ENCODE assay signal across 17 cellular contexts in the genomic region with DNA sequence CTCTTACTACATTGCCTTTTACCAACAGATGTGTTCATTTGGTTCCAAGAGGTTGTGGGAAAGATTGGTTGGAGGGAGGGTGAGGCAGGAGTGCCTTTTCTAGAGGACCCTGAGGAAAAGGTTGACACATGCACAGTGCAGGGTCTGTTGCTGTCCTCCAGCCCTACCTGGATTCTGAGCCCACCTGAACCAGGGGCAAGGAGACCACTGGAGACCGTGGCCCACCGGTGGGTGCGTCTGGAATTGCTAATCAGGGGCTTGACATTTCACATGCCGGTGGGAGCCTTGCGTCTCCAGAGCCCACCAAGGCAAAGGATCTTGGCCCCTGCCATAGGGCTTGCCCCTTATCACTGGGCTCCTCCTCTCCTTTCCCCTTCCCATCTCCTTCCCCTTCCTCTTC.
DNase-seq lines count a peak whose midpoint lies in the region; ATAC-seq and TF ChIP-seq lines count a peak whose summit lies in the region.
"Had no signal": no experiment of that assay in that cellular context is flagged by ENCODE, and none has a peak within 500 bp of the region (broad histone marks: within the 10 kb centered on the region; RNA-seq: fewer than 3 reads in every experiment).

No MANE protein-coding gene starts in this region.

- no peak overlapping the region for H3K4me3 Mint-ChIP-seq in dendritic cell treated with granulocyte-macrophage colony-stimulating factor and Interleukin-4, amounts not matched to agents 40 ng/mL and 50 ng/mL, for 4 days
- no peak overlapping the region for H3K4me3 Mint-ChIP-seq in stimulated activated effector memory CD8-positive, alpha-beta T cell treated with anti-CD3 and anti-CD28 coated beads, Interleukin-12 subunit alpha, Interleukin-12 subunit beta, amount 100 ng/mL, for 72 hours
- H3K4me3 Mint-ChIP-seq: B cell; CD4-positive, CD25-positive, alpha-beta regulatory T cell; CD8-positive, alpha-beta T cell had no signal

- no peak for TF ChIP-seq POLR2A in esophagus muscularis mucosa (IDR thresholded peaks at IDR 0.05; ENCODE audit: low read depth)

- H3K27me3 Mint-ChIP-seq in dendritic cell treated with granulocyte-macrophage colony-stimulating factor and Interleukin-4, amounts not matched to agents 40 ng/mL and 50 ng/mL, for 4 days, result peaks cover 11% of the 10 kb centered on the region

- H3K4me3 ChIP-seq in esophagus muscularis mucosa (no peak overlapping the region), muscle layer of colon (ENCODE audit: low read depth in 1 of 2, low read length in 2 of 2) (no peak overlapping the region)
- H3K4me3 ChIP-seq: BLaER1, GM23248 had no signal

- peaks cover 55% of the 10 kb centered on the region for H3K4me1 Mint-ChIP-seq in dendritic cell treated with granulocyte-macrophage colony-stimulating factor and Interleukin-4, amounts not matched to agents 40 ng/mL and 50 ng/mL, for 4 days (ENCODE audit: low read depth)
- H3K4me1 Mint-ChIP-seq in stimulated activated effector memory CD8-positive, alpha-beta T cell treated with anti-CD3 and anti-CD28 coated beads, Interleukin-12 subunit alpha, Interleukin-12 subunit beta, amount 100 ng/mL, for 72 hours, result peaks cover 15% of the 10 kb centered on the region

- H3K27ac ChIP-seq in esophagus muscularis mucosa (replicated peaks in 1 of 4) (no peak overlapping the region), muscle layer of colon (ENCODE audit: low read depth, low read length) (peak overlapping the region; percentile 5)
- H3K27ac ChIP-seq: BLaER1, C4-2B, GM23248 had no signal

- DNase-seq in esophagus muscularis mucosa (ENCODE audit: extremely low spot score) (peak; percentile 62), AG20443 (ENCODE audit: low spot score) (no peak), T-helper 2 cell (no peak)
- no peak for DNase-seq in stimulated activated effector memory CD8-positive, alpha-beta T cell treated with anti-CD3 and anti-CD28 coated beads, Interleukin-12 subunit alpha, Interleukin-12 subunit beta, amount 100 ng/mL, for 72 hours (ENCODE audit: low spot score in 2 of 2)
- DNase-seq: Caco-2; CD4-positive, CD25-positive, alpha-beta regulatory T cell; CD8-positive, alpha-beta T cell; DMS153; DND-41; H7; HCEC 1CT had no signal

- 91% methylated on average over 5 of the region's 5 CpGs for WGBS in esophagus muscularis mucosa

- intact Hi-C loops in dendritic cell treated with granulocyte-macrophage colony-stimulating factor and Interleukin-4, amounts not matched to agents 40 ng/mL and 50 ng/mL, for 4 days (cut with micrococcal nuclease), result no loop called here
- intact Hi-C loops in esophagus muscularis mucosa (cut with DNase I), result loop anchor here (10.0 kb wide), 1 partner anchor 327 kb away; no protein-coding TSS in a partner anchor

- H3K36me3 ChIP-seq in esophagus muscularis mucosa (no peaks in the 10 kb centered on the region), muscle layer of colon (ENCODE audit: insufficient read depth, low read length) (no peaks in the 10 kb centered on the region)
- H3K36me3 ChIP-seq: BLaER1 had no signal

- no peaks in the 10 kb centered on the region for H3K27me3 ChIP-seq in esophagus muscularis mucosa
- no peaks in the 10 kb centered on the region for H3K27me3 ChIP-seq in muscle layer of colon (ENCODE audit: control insufficient read depth in 1 of 2, insufficient read depth in 2 of 2, low read length in 2 of 2)

- H3K4me1 ChIP-seq in esophagus muscularis mucosa, result peaks cover 0 to 37% (median 24%) of the 10 kb centered on the region in 4 donors
- H3K4me1 ChIP-seq in muscle layer of colon (ENCODE audit: insufficient read depth, low read length), result peaks cover 61% of the 10 kb centered on the region

- no peaks in the 10 kb centered on the region for H3K9me3 Mint-ChIP-seq in dendritic cell treated with granulocyte-macrophage colony-stimulating factor and Interleukin-4, amounts not matched to agents 40 ng/mL and 50 ng/mL, for 4 days
- no peaks in the 10 kb centered on the region for H3K9me3 Mint-ChIP-seq in stimulated activated effector memory CD8-positive, alpha-beta T cell treated with anti-CD3 and anti-CD28 coated beads, Interleukin-12 subunit alpha, Interleukin-12 subunit beta, amount 100 ng/mL, for 72 hours
- H3K9me3 Mint-ChIP-seq: CD4-positive, CD25-positive, alpha-beta regulatory T cell; CD8-positive, alpha-beta T cell had no signal

- no peaks in the 10 kb centered on the region for H3K36me3 Mint-ChIP-seq in dendritic cell treated with granulocyte-macrophage colony-stimulating factor and Interleukin-4, amounts not matched to agents 40 ng/mL and 50 ng/mL, for 4 days (ENCODE audit: low read depth)
- H3K36me3 Mint-ChIP-seq in stimulated activated effector memory CD8-positive, alpha-beta T cell treated with anti-CD3 and anti-CD28 coated beads, Interleukin-12 subunit alpha, Interleukin-12 subunit beta, amount 100 ng/mL, for 72 hours, result no peaks in the 10 kb centered on the region
- H3K36me3 Mint-ChIP-seq: CD4-positive, CD25-positive, alpha-beta regulatory T cell; CD8-positive, alpha-beta T cell had no signal

- no peak for TF ChIP-seq CTCF in esophagus muscularis mucosa (IDR thresholded peaks at IDR 0.05)

- no peak for TF ChIP-seq EP300 in esophagus muscularis mucosa (IDR thresholded peaks at IDR 0.05)

- no peak overlapping the region for H3K9ac ChIP-seq in muscle layer of colon (ENCODE audit: low read length)
- H3K9ac ChIP-seq: BLaER1, GM23248 had no signal

- peak overlapping the region; percentile 24 for H3K27ac Mint-ChIP-seq in dendritic cell treated with granulocyte-macrophage colony-stimulating factor and Interleukin-4, amounts not matched to agents 40 ng/mL and 50 ng/mL, for 4 days
- H3K27ac Mint-ChIP-seq in stimulated activated effector memory CD8-positive, alpha-beta T cell treated with anti-CD3 and anti-CD28 coated beads, Interleukin-12 subunit alpha, Interleukin-12 subunit beta, amount 100 ng/mL, for 72 hours, result peak overlapping the region; percentile 36
- H3K27ac Mint-ChIP-seq: B cell; CD8-positive, alpha-beta T cell had no signal

- ATAC-seq in stimulated activated effector memory CD8-positive, alpha-beta T cell treated with anti-CD3 and anti-CD28 coated beads, Interleukin-12 subunit alpha, Interleukin-12 subunit beta, amount 100 ng/mL, for 72 hours, result no peak
- ATAC-seq: CD8-positive, alpha-beta T cell had no signal

- no peaks in the 10 kb centered on the region for H3K9me3 ChIP-seq in esophagus muscularis mucosa
- no peaks in the 10 kb centered on the region for H3K9me3 ChIP-seq in muscle layer of colon (ENCODE audit: low read length)
- H3K9me3 ChIP-seq: BLaER1, Caco-2 had no signal
